ENCODE assay signal across 11 cellular contexts in genomic region chr11:111370902-111371578, GRCh38. TPM values are rescaled to one million over a fixed set of nuclear protein-coding genes. Genes with fewer than 3 reads are reported as not detected.
DNase-seq lines count a peak whose midpoint lies in the region; ATAC-seq and TF ChIP-seq lines count a peak whose summit lies in the region.
"Had no signal": no experiment of that assay in that cellular context is flagged by ENCODE, and none has a peak within 500 bp of the region (broad histone marks: within the 10 kb centered on the region; RNA-seq: fewer than 3 reads in every experiment).

No MANE protein-coding gene starts in this region.

- H3K4me3 Mint-ChIP-seq in activated T-cell treated with anti-CD3 and anti-CD28 coated beads, Interleukin-2, amount 50 U/mL, for 4 hours: no peak overlapping the region
- H3K4me3 Mint-ChIP-seq: CD4-positive, alpha-beta T cell; effector memory CD8-positive, alpha-beta T cell had no signal

- no peak for DNase-seq in GM12864 (ENCODE audit: low read depth)
- no peak for DNase-seq in activated T-cell treated with anti-CD3 and anti-CD28 coated beads, Interleukin-2, amount 50 U/mL, for 4 hours
- DNase-seq in NCI-H1436 treated with DMSO at 0.1 percent for 48 hours (lab: John Stamatoyannopoulos, UW): no peak
- DNase-seq in medulla oblongata (ENCODE audit: extremely low spot score): no peak
- no peak for DNase-seq in HUDEP-2 (lab: John Stamatoyannopoulos, UW; ENCODE audit: unreplicated experiment in 76 of 76)
- DNase-seq in DMS153 treated with DMSO at 0.1 percent for 48 hours (lab: John Stamatoyannopoulos, UW; ENCODE audit: unreplicated experiment): no peak
- DNase-seq: CD4-positive, alpha-beta T cell; effector memory CD8-positive, alpha-beta T cell had no signal

- no peaks in the 10 kb centered on the region for H3K27me3 Mint-ChIP-seq in activated T-cell treated with anti-CD3 and anti-CD28 coated beads, Interleukin-2, amount 50 U/mL, for 4 hours (ENCODE audit: low read depth)
- H3K27me3 Mint-ChIP-seq: CD4-positive, alpha-beta T cell had no signal

- H3K4me3 ChIP-seq in GM12864 (ENCODE audit: low read depth, low read length): peak overlapping the region; percentile 43; the same call in 1 of the 2 replicates

- H3K36me3 Mint-ChIP-seq in activated T-cell treated with anti-CD3 and anti-CD28 coated beads, Interleukin-2, amount 50 U/mL, for 4 hours (ENCODE audit: insufficient read depth): no peaks in the 10 kb centered on the region

- peaks cover 23% of the 10 kb centered on the region for H3K4me1 Mint-ChIP-seq in activated T-cell treated with anti-CD3 and anti-CD28 coated beads, Interleukin-2, amount 50 U/mL, for 4 hours (ENCODE audit: low read depth)

- ATAC-seq in GM19043 (IDR thresholded peaks at IDR 0.05; ENCODE audit: low read depth, unreplicated experiment): peak; percentile 27
- ATAC-seq in HG03025 (IDR thresholded peaks at IDR 0.05; ENCODE audit: low FRiP score, unreplicated experiment): peak; percentile 24
- peak; percentile 77 to 83 for ATAC-seq in activated T-cell treated with anti-CD3 and anti-CD28 coated beads, Interleukin-2, amount 50 U/mL, for 4 hours
- ATAC-seq: effector memory CD8-positive, alpha-beta T cell had no signal

- no peak for TF ChIP-seq CTCF in GM12864 (IDR thresholded peaks at IDR 0.05; ENCODE audit: low read depth, low read length, missing control alignments)

- no peaks in the 10 kb centered on the region for H3K9me3 Mint-ChIP-seq in activated T-cell treated with anti-CD3 and anti-CD28 coated beads, Interleukin-2, amount 50 U/mL, for 4 hours
- H3K9me3 Mint-ChIP-seq: CD4-positive, alpha-beta T cell; effector memory CD8-positive, alpha-beta T cell had no signal

RNA-seq across cellular contexts. Expression of gene POU2AF1, which starts 8.0 kb away (rescaled TPM):
- total RNA-seq in activated T-cell treated with anti-CD3 and anti-CD28 coated beads, Interleukin-2, amount 50 U/mL, for 4 hours: 10 to 100 TPM in 1 of 3 donors, 1 to 10 TPM in 2; 4.3 to 10.8 (median 7.5) TPM
- total RNA-seq: MCF 10A had no signal

Comparison
In these comparisons a context has a peak if more than half of its experiments do, and no peak if none do; other contexts are left out.
1. ATAC-seq: peak in every context shown above with its lines; median percentile 80 in activated T-cell treated with anti-CD3 and anti-CD28 coated beads, Interleukin-2, amount 50 U/mL, for 4 hours; 27 in GM19043; 24 in HG03025.